ENCODE assay signal across 8 cellular contexts in genomic region chr2:27322766-27323591, GRCh38. TPM values are rescaled to one million over a fixed set of nuclear protein-coding genes. Genes with fewer than 3 reads are reported as not detected.
DNase-seq lines count a peak whose midpoint lies in the region; ATAC-seq and TF ChIP-seq lines count a peak whose summit lies in the region.

Gene MPV17 (minus strand): TSS chr2:27323097. CDS start chr2:27322517, 580 bp downstream.

- H3K27me3 Mint-ChIP-seq in activated CD4-positive, alpha-beta T cell treated with anti-CD3 and anti-CD28 coated beads, Interleukin-2, amount 10 ng/mL, durations not matched to agents 7 days and 5 days, result no peaks in the 10 kb centered on the region

- CTCF ChIA-PET in activated CD4-positive, alpha-beta T cell treated with anti-CD3 and anti-CD28 coated beads, Interleukin-2, amount 10 ng/mL, durations not matched to agents 7 days and 5 days (lab: Charles Lee), result interaction anchor here (1.1 to 1.8 kb wide), 7 partner anchors 15 to 235 kb away, joined by 3 to 8 read pairs (median 4); partner anchors contain the start of genes UCN and ZNF513

- no peaks in the 10 kb centered on the region for H3K27me3 ChIP-seq in BLaER1

- peak within 1 kb of the TSS; percentile 94 for H3K27ac Mint-ChIP-seq in activated CD4-positive, alpha-beta T cell treated with anti-CD3 and anti-CD28 coated beads, Interleukin-2, amount 10 ng/mL, durations not matched to agents 7 days and 5 days

- H3K4me3 Mint-ChIP-seq in activated CD4-positive, alpha-beta T cell treated with anti-CD3 and anti-CD28 coated beads, Interleukin-2, amount 10 ng/mL, durations not matched to agents 7 days and 5 days, result peak within 1 kb of the TSS; percentile 89

- peaks cover 41% of the 10 kb centered on the region for H3K36me3 ChIP-seq in BLaER1

- H3K27ac ChIP-seq in BLaER1, result peak within 1 kb of the TSS; percentile 93
- H3K27ac ChIP-seq in coronary artery, result peak within 1 kb of the TSS; percentile 91 to 95

- peak within 1 kb of the TSS; percentile 97 for H3K4me2 ChIP-seq in BLaER1

- no peaks in the 10 kb centered on the region for H4K20me1 ChIP-seq in BLaER1

- peak within 1 kb of the TSS; percentile 87 for H3K4me3 ChIP-seq in BLaER1
- peak within 1 kb of the TSS; percentile 90 for H3K4me3 ChIP-seq in coronary artery

- peaks cover 23% of the 10 kb centered on the region for H3K4me1 Mint-ChIP-seq in activated CD4-positive, alpha-beta T cell treated with anti-CD3 and anti-CD28 coated beads, Interleukin-2, amount 10 ng/mL, durations not matched to agents 7 days and 5 days

- no peak for TF ChIP-seq CTCF in coronary artery (IDR thresholded peaks at IDR 0.05)

- ATAC-seq in GM19324 (IDR thresholded peaks at IDR 0.05; ENCODE audit: low FRiP score, unreplicated experiment), result peak; percentile 92
- ATAC-seq in HG03460 (IDR thresholded peaks at IDR 0.05; ENCODE audit: unreplicated experiment), result peak; percentile 94

- H3K36me3 Mint-ChIP-seq in activated CD4-positive, alpha-beta T cell treated with anti-CD3 and anti-CD28 coated beads, Interleukin-2, amount 10 ng/mL, durations not matched to agents 7 days and 5 days (ENCODE audit: low read depth), result peaks cover 19% of the 10 kb centered on the region

- H3K9me3 Mint-ChIP-seq in activated CD4-positive, alpha-beta T cell treated with anti-CD3 and anti-CD28 coated beads, Interleukin-2, amount 10 ng/mL, durations not matched to agents 7 days and 5 days, result no peaks in the 10 kb centered on the region

- no peaks in the 10 kb centered on the region for H3K9me3 ChIP-seq in BLaER1

- H3K9ac ChIP-seq in BLaER1, result peak within 1 kb of the TSS; percentile 94

- DNase-seq in NCI-H69 (lab: John Stamatoyannopoulos, UW) (peak; percentile 89), coronary artery (ENCODE audit: low spot score) (peak; percentile 92), left kidney (ENCODE audit: low read depth, low spot score) (peak; percentile 98)
- peak; percentile 92 for DNase-seq in activated CD4-positive, alpha-beta T cell treated with anti-CD3 and anti-CD28 coated beads, Interleukin-2, amount 10 ng/mL, durations not matched to agents 7 days and 5 days
- peak; percentile 88 for DNase-seq in stimulated activated CD4-positive, alpha-beta T cell treated with anti-CD3 and anti-CD28 coated beads, Interleukin-1b, Interleukin-23, amount 100 ng/mL, for 48 hours

- POLR2A ChIA-PET in activated CD4-positive, alpha-beta T cell treated with anti-CD3 and anti-CD28 coated beads, Interleukin-2, amount 10 ng/mL, durations not matched to agents 7 days and 5 days (lab: Charles Lee), result no interaction called here

- peaks cover 33% of the 10 kb centered on the region for H3K4me1 ChIP-seq in BLaER1

RNA-seq across cellular contexts. Expression of gene MPV17, which starts in this region (rescaled TPM):
- total RNA-seq in activated CD4-positive, alpha-beta T cell treated with anti-CD3 and anti-CD28 coated beads, Interleukin-2, amount 10 ng/mL, durations not matched to agents 7 days and 5 days, result 10 to 100 TPM; 80.8 to 83.6 TPM

Comparison
In these comparisons a context has a peak if more than half of its experiments do, and no peak if none do; other contexts are left out.
1. Peak in every context shown above with its lines: DNase-seq, ATAC-seq, H3K4me3 ChIP-seq and H3K27ac ChIP-seq.